Comparison of ENCODE assay signal across 8 cellular contexts in genomic region chr12:109775172-109775881, GRCh38.
DNase-seq lines count a peak whose midpoint lies in the region; TF ChIP-seq lines count a peak whose summit lies in the region.

No MANE protein-coding gene starts in this region.

- peak; percentile 92 for TF ChIP-seq CTCF in AG09319 (IDR thresholded peaks at IDR 0.05; ENCODE audit: low read depth, low read length)
- peak; percentile 58 for TF ChIP-seq CTCF in GM20000 (IDR thresholded peaks at IDR 0.05; ENCODE audit: extremely low read depth, missing control alignments)

- DNase-seq in AG09319 (ENCODE audit: extremely low read depth, low read depth) = peak; percentile 23
- peak; percentile 84 for DNase-seq in GM20000 (ENCODE audit: low spot score)
- peak; percentile 34 for DNase-seq in NCI-H510A treated with DMSO at 0.1 percent for 48 hours (lab: John Stamatoyannopoulos, UW)
- peak; percentile 65 to 72 for DNase-seq in activated CD4-positive, alpha-beta T cell treated with anti-CD3 and anti-CD28 coated beads, Interleukin-2, amount 50 U/mL, for 4 hours
- peak; percentile 90 for DNase-seq in ecto neural progenitor cell (ENCODE audit: low spot score)
- DNase-seq in medulla oblongata (ENCODE audit: extremely low spot score) = peak; percentile 83
- peak; percentile 47 for DNase-seq in stimulated activated CD8-positive, alpha-beta memory T cell treated with anti-CD3 and anti-CD28 coated beads, Interleukin-12 subunit alpha, Interleukin-12 subunit beta, amount 100 ng/mL, for 4 hours (ENCODE audit: low read depth)
- DNase-seq in GF-D8 (lab: John Stamatoyannopoulos, UW) = no peak
